19 cellular contexts compared by ENCODE assay signal in the genomic region with DNA sequence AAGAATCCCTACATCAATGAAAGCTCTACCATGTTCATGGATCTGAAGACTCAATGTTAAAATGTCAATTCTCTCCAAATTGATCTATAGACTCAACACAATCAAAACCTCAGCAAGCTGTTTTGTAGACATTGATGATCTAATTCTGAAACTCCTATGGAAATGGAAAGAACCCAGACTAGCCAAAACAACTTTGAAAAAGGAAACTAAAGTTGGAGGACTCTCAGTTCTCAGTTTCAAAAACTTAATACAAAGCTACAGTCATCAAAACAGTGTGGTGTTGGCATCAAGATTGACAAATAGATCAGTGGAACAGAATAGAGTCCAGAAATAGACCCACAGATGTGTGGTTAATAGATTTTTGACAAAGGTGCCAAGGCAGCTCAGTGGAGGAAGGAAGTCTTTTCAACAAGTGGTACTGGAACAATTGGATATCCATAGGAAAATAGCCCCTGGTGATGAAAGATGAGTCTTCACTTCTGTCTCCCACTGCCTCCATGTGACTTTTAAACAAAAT. TPM values are rescaled to one million over a fixed set of nuclear protein-coding genes. Genes with fewer than 3 reads are reported as not detected.
DNase-seq lines count a peak whose midpoint lies in the region; ATAC-seq, FAIRE-seq and TF ChIP-seq lines count a peak whose summit lies in the region.
"Had no signal": no experiment of that assay in that cellular context is flagged by ENCODE, and none has a peak within 500 bp of the region (broad histone marks: within the 10 kb centered on the region; RNA-seq: fewer than 3 reads in every experiment).

No MANE protein-coding gene starts in this region.

- no peak overlapping the region for H2BK120ac ChIP-seq in neuronal stem cell (ENCODE audit: low read depth, low read length)

- POLR2A ChIA-PET in T-cell (lab: Charles Lee), result interaction anchor here (0.6 to 1.1 kb wide), 3 partner anchors 25 to 31 kb away, joined by 3 read pairs; no protein-coding TSS in a partner anchor

- H3K4me3 ChIP-seq in astrocyte (ENCODE audit: insufficient read depth, low read depth, low read length), result no peak overlapping the region
- no peak overlapping the region for H3K4me3 ChIP-seq in neuronal stem cell (ENCODE audit: low read length in 2 of 2)
- H3K4me3 ChIP-seq: gastroesophageal sphincter, thoracic aorta had no signal

- H4K20me1 ChIP-seq in astrocyte (ENCODE audit: insufficient read depth, low read length), result peaks cover 23% of the 10 kb centered on the region

- CTCF ChIA-PET in T-cell (lab: Charles Lee), result interaction anchor here (0.5 to 0.8 kb wide), 4 partner anchors 11 to 207 kb away, joined by 3 to 7 read pairs (median 5); no protein-coding TSS in a partner anchor

- no peak overlapping the region for H3K4me2 ChIP-seq in astrocyte (ENCODE audit: low read length)
- H3K4me2 ChIP-seq in neuronal stem cell (ENCODE audit: insufficient read depth, low read length, poor library complexity, severe bottlenecking), result no peak overlapping the region

- peaks cover 12% of the 10 kb centered on the region for H3K79me2 ChIP-seq in astrocyte (ENCODE audit: insufficient read depth, low read length)

- H3K27ac Mint-ChIP-seq in T-cell (peak overlapping the region; percentile 86 to 99), astrocyte (ENCODE audit: unreplicated experiment) (no peak overlapping the region)
- peak overlapping the region; percentile 79 for H3K27ac Mint-ChIP-seq in stimulated activated naive CD8-positive, alpha-beta T cell treated with anti-CD3 and anti-CD28 coated beads, Interleukin-15, Interleukin-2, amounts not matched to agents 100 ng/mL and 50 ng/mL, for 24 hours
- H3K27ac Mint-ChIP-seq: WTC11 had no signal

- H3K4me3 Mint-ChIP-seq in activated T-cell treated with anti-CD3 and anti-CD28 coated beads, Interleukin-2, amount 50 U/mL, for 4 hours, result no peak overlapping the region
- H3K4me3 Mint-ChIP-seq in T-cell (no peak overlapping the region), astrocyte (ENCODE audit: unreplicated experiment) (no peak overlapping the region)
- H3K4me3 Mint-ChIP-seq in stimulated activated naive CD8-positive, alpha-beta T cell treated with anti-CD3 and anti-CD28 coated beads, Interleukin-15, Interleukin-2, amounts not matched to agents 100 ng/mL and 50 ng/mL, for 24 hours, result no peak overlapping the region
- H3K4me3 Mint-ChIP-seq: WTC11 had no signal

- H3K27me3 ChIP-seq in astrocyte (ENCODE audit: insufficient read depth, low read length) (no peaks in the 10 kb centered on the region), neuronal stem cell (ENCODE audit: control insufficient read depth in 3 of 3, insufficient read depth in 3 of 3, low read depth in 1 of 3, low read length in 3 of 3) (peaks cover 0 to 2% (median 0%) of the 10 kb centered on the region in 3 experiments)
- H3K27me3 ChIP-seq: gastroesophageal sphincter had no signal

- no peak overlapping the region for H2BK12ac ChIP-seq in neuronal stem cell (ENCODE audit: low read length)

- H3K9me3 ChIP-seq in astrocyte (ENCODE audit: insufficient read depth, low read depth, low read length) (no peaks in the 10 kb centered on the region), neuronal stem cell (replicated peaks in 1 of 2; ENCODE audit: control insufficient read depth in 2 of 2, insufficient read depth in 1 of 2, low read depth in 1 of 2, low read length in 2 of 2) (peaks cover 4% of the 10 kb centered on the region in 2 donors)
- H3K9me3 ChIP-seq: thoracic aorta had no signal

- H3K36me3 ChIP-seq in astrocyte (ENCODE audit: insufficient read depth, low read length) (peaks cover 21% of the 10 kb centered on the region), neuronal stem cell (replicated peaks in 1 of 2; ENCODE audit: control insufficient read depth in 2 of 2, insufficient read depth in 2 of 2, low read length in 2 of 2) (peaks cover 0 to 4% of the 10 kb centered on the region in 2 donors)

- H3K36me3 Mint-ChIP-seq in activated T-cell treated with anti-CD3 and anti-CD28 coated beads, Interleukin-2, amount 50 U/mL, for 4 hours (ENCODE audit: insufficient read depth), result peaks cover 41% of the 10 kb centered on the region
- peaks cover 52% of the 10 kb centered on the region for H3K36me3 Mint-ChIP-seq in T-cell
- H3K36me3 Mint-ChIP-seq in astrocyte (ENCODE audit: low read depth, unreplicated experiment), result peaks cover 43% of the 10 kb centered on the region
- peaks cover 64% of the 10 kb centered on the region for H3K36me3 Mint-ChIP-seq in stimulated activated naive CD8-positive, alpha-beta T cell treated with anti-CD3 and anti-CD28 coated beads, Interleukin-15, Interleukin-2, amounts not matched to agents 100 ng/mL and 50 ng/mL, for 24 hours (ENCODE audit: low read depth)

- H3K4me1 Mint-ChIP-seq in activated T-cell treated with anti-CD3 and anti-CD28 coated beads, Interleukin-2, amount 50 U/mL, for 4 hours (ENCODE audit: low read depth), result peaks cover 92% of the 10 kb centered on the region
- H3K4me1 Mint-ChIP-seq in T-cell (peaks cover 93 to 96% (median 94%) of the 10 kb centered on the region in 3 donors), astrocyte (ENCODE audit: low read depth, unreplicated experiment) (peaks cover 12% of the 10 kb centered on the region)
- H3K4me1 Mint-ChIP-seq in stimulated activated naive CD8-positive, alpha-beta T cell treated with anti-CD3 and anti-CD28 coated beads, Interleukin-15, Interleukin-2, amounts not matched to agents 100 ng/mL and 50 ng/mL, for 24 hours (ENCODE audit: low read depth), result peaks cover 97% of the 10 kb centered on the region

- no peak overlapping the region for H4K8ac ChIP-seq in neuronal stem cell (ENCODE audit: low read depth, low read length)

- FAIRE-seq in astrocyte (lab: Jason Lieb, UNC), result peak; percentile 62
- FAIRE-seq: small intestine had no signal

- no peaks in the 10 kb centered on the region for H3K79me1 ChIP-seq in neuronal stem cell (ENCODE audit: low read depth, low read length)

- H3K9me3 Mint-ChIP-seq in activated T-cell treated with anti-CD3 and anti-CD28 coated beads, Interleukin-2, amount 50 U/mL, for 4 hours, result peaks cover 4% of the 10 kb centered on the region
- peaks cover 0 to 11% (median 0%) of the 10 kb centered on the region in 3 donors for H3K9me3 Mint-ChIP-seq in T-cell
- H3K9me3 Mint-ChIP-seq in astrocyte (ENCODE audit: unreplicated experiment), result peaks cover 5% of the 10 kb centered on the region
- peaks cover 18% of the 10 kb centered on the region for H3K9me3 Mint-ChIP-seq in stimulated activated naive CD8-positive, alpha-beta T cell treated with anti-CD3 and anti-CD28 coated beads, Interleukin-15, Interleukin-2, amounts not matched to agents 100 ng/mL and 50 ng/mL, for 24 hours

- no peaks in the 10 kb centered on the region for H3K27me3 Mint-ChIP-seq in activated T-cell treated with anti-CD3 and anti-CD28 coated beads, Interleukin-2, amount 50 U/mL, for 4 hours (ENCODE audit: low read depth)
- H3K27me3 Mint-ChIP-seq in T-cell (no peaks in the 10 kb centered on the region), astrocyte (ENCODE audit: low read depth, unreplicated experiment) (no peaks in the 10 kb centered on the region)
- no peaks in the 10 kb centered on the region for H3K27me3 Mint-ChIP-seq in stimulated activated naive CD8-positive, alpha-beta T cell treated with anti-CD3 and anti-CD28 coated beads, Interleukin-15, Interleukin-2, amounts not matched to agents 100 ng/mL and 50 ng/mL, for 24 hours

- H2BK5ac ChIP-seq in neuronal stem cell (ENCODE audit: low read length), result no peak overlapping the region

- no peak overlapping the region for H2AFZ ChIP-seq in astrocyte (ENCODE audit: low read depth, low read length)
- no peak overlapping the region for H2AFZ ChIP-seq in neuronal stem cell (ENCODE audit: low read length)

- H2BK15ac ChIP-seq in neuronal stem cell (ENCODE audit: low read length), result no peak overlapping the region

- no peak overlapping the region for H3K18ac ChIP-seq in neuronal stem cell (ENCODE audit: low read length)

- no peak overlapping the region for H3K27ac ChIP-seq in astrocyte (ENCODE audit: low read depth, low read length)
- H3K27ac ChIP-seq in neuronal stem cell (replicated peaks; ENCODE audit: low read length), result no peak overlapping the region
- H3K27ac ChIP-seq: gastroesophageal sphincter, thoracic aorta had no signal

- H2AK5ac ChIP-seq in neuronal stem cell (ENCODE audit: low read depth, low read length), result no peak overlapping the region

- no peak overlapping the region for H3K4ac ChIP-seq in neuronal stem cell (ENCODE audit: low read length)

- H3K14ac ChIP-seq in neuronal stem cell (ENCODE audit: low read length), result no peak overlapping the region

- H3K9ac ChIP-seq in astrocyte (ENCODE audit: low read length) (no peak overlapping the region), neuronal stem cell (ENCODE audit: low read depth, low read length, poor library complexity) (no peak overlapping the region)

- no peak overlapping the region for H3K23ac ChIP-seq in neuronal stem cell (ENCODE audit: low read depth, low read length, poor library complexity)

- no peak for TF ChIP-seq CTCF in astrocyte (IDR thresholded peaks at IDR 0.05; ENCODE audit: insufficient read depth, low read depth, low read length)

- ATAC-seq in activated T-cell treated with anti-CD3 and anti-CD28 coated beads, Interleukin-2, amount 50 U/mL, for 4 hours, result peak; percentile 67 to 78
- ATAC-seq in T-cell (replicated peaks in 1 of 4), result no peak
- ATAC-seq: esophagus mucosa, gastroesophageal sphincter, WTC11 had no signal

- H3K4me1 ChIP-seq in astrocyte (ENCODE audit: insufficient read depth, low read length), result peaks cover 12% of the 10 kb centered on the region
- peaks cover 0 to 2% of the 10 kb centered on the region in 2 donors for H3K4me1 ChIP-seq in neuronal stem cell (ENCODE audit: control insufficient read depth in 2 of 2, insufficient read depth in 1 of 2, low read depth in 1 of 2, low read length in 2 of 2)

- DNase-seq in activated T-cell treated with anti-CD3 and anti-CD28 coated beads, Interleukin-2, amount 50 U/mL, for 4 hours, result no peak
- DNase-seq in activated T-cell treated with anti-CD3 and anti-CD28 coated beads for 4 hours, result no peak
- no peak for DNase-seq in T-cell
- DNase-seq in astrocyte (ENCODE audit: low read depth), result no peak
- DNase-seq in NCI-H82 treated with DMSO at 0.1 percent for 48 hours (lab: John Stamatoyannopoulos, UW; ENCODE audit: unreplicated experiment), result no peak
- DNase-seq in stimulated activated CD4-positive, alpha-beta T cell treated with anti-CD3 and anti-CD28 coated beads, Interleukin-1b, Interleukin-23, amount 100 ng/mL, for 48 hours, result no peak
- no peak for DNase-seq in neuronal stem cell (ENCODE audit: low spot score)
- DNase-seq: central memory CD4-positive, alpha-beta T cell; DND-41; effector CD4-positive, alpha-beta T cell; NCI-H69; SHP77 treated with DMSO at 0.1 percent for 48 hours; small intestine; stimulated activated CD4-positive, alpha-beta T cell treated with anti-CD3 and anti-CD28 coated beads, Interleukin-4, amount 100 ng/mL, for 4 hours had no signal

- no peak overlapping the region for H4K91ac ChIP-seq in neuronal stem cell (ENCODE audit: low read depth, low read length, poor library complexity)

RNA-seq across cellular contexts. Expression of a gene that starts 30.4 kb away (rescaled TPM):
- 100 to 1,000 TPM; 102 to 143 (median 119) TPM for total RNA-seq in activated T-cell treated with anti-CD3 and anti-CD28 coated beads, Interleukin-2, amount 50 U/mL, for 4 hours
- total RNA-seq in T-cell (100 to 1,000 TPM; 209 to 386 (median 323) TPM), astrocyte (51.7 and 63.7 TPM in 2 replicates)
- polyA plus RNA-seq in neuronal stem cell (2013, experiment 1 of 2), result 20.2 TPM
- polyA plus RNA-seq in neuronal stem cell (2013, experiment 2 of 2), result 18.1 TPM

Comparison
In these comparisons a context has a peak if more than half of its experiments do, and no peak if none do; other contexts are left out.
1. ATAC-seq: peak in activated T-cell treated with anti-CD3 and anti-CD28 coated beads, Interleukin-2, amount 50 U/mL, for 4 hours (2 of 2); none in T-cell (0 of 4).